Comparison of ENCODE assay signal across 22 cellular contexts in genomic region chr2:26114144-26114543, GRCh38. TPM values are rescaled to one million over a fixed set of nuclear protein-coding genes. Genes with fewer than 3 reads are reported as not detected.
DNase-seq lines count a peak whose midpoint lies in the region; ATAC-seq, FAIRE-seq and TF ChIP-seq lines count a peak whose summit lies in the region.
"Had no signal": no experiment of that assay in that cellular context is flagged by ENCODE, and none has a peak within 500 bp of the region (broad histone marks: within the 10 kb centered on the region; RNA-seq: fewer than 3 reads in every experiment).

No MANE protein-coding gene starts in this region.

- TSS peak; percentile 34 for BruUV-seq in HepG2 (replicated peaks; lab: Mats Ljungman, UMichigan)

- H4K20me1 ChIP-seq in HepG2 (ENCODE audit: insufficient read depth, low read length) = no peaks in the 10 kb centered on the region; the same call in 1 of the 2 replicates
- H4K20me1 ChIP-seq in fibroblast of lung (ENCODE audit: control insufficient read depth, extremely low read depth, insufficient read depth, low read length) = no peaks in the 10 kb centered on the region

- H3K27ac Mint-ChIP-seq in T-cell = peak overlapping the region; percentile 28 to 48
- H3K27ac Mint-ChIP-seq: CD4-positive, alpha-beta T cell had no signal

- CTCF ChIA-PET in HepG2 (lab: Yijun Ruan, JAX; ENCODE audit: low intra/inter-chr PET ratio, low total read pairs) (no interaction called here), T-cell (lab: Charles Lee) (no interaction called here)

- H3K9ac ChIP-seq in HepG2 (ENCODE audit: insufficient read depth, low read depth, low read length) (no peak overlapping the region), fibroblast of lung (ENCODE audit: insufficient read depth, low read length) (no peak overlapping the region)
- H3K9ac ChIP-seq: BLaER1 had no signal

- in situ Hi-C loops in HepG2 (cut with HindIII; ENCODE audit: extremely low pct_ligation_motif_present, low pct_unique_long_range_greater_than_20kb) = no loop called here

- TF ChIP-seq EP300 in HepG2 (IDR thresholded peaks at IDR 0.05; ENCODE audit: low read depth in 2 of 2, low read length in 2 of 2) (no peak), HepG2 (CRISPR knock-in tag; IDR thresholded peaks at IDR 0.05; ENCODE audit: borderline replicate concordance) (no peak)

- H3K36me3 ChIP-seq in HepG2 (replicated peaks in 1 of 2; ENCODE audit: control insufficient read depth in 1 of 2, insufficient read depth in 2 of 2, low read length in 2 of 2) (peaks cover 19 to 54% of the 10 kb centered on the region in 2 experiments; a peak in 4 of 5 replicates), right lobe of liver (peaks cover 0 to 12% (median 4%) of the 10 kb centered on the region in 4 donors), fibroblast of lung (ENCODE audit: control insufficient read depth, insufficient read depth, low read length) (no peaks in the 10 kb centered on the region)

- no peak for TF ChIP-seq RAD21 in HepG2 (CRISPR knock-in tag; IDR thresholded peaks at IDR 0.05)

- H2AFZ ChIP-seq in HepG2 (ENCODE audit: low read length) (no peak overlapping the region), fibroblast of lung (ENCODE audit: low read length) (no peak overlapping the region)

- H3K36me3 Mint-ChIP-seq in T-cell = peaks cover 22% of the 10 kb centered on the region

- no peaks in the 10 kb centered on the region for H3K4me1 ChIP-seq in HepG2 (ENCODE audit: insufficient read depth, low read length)
- no peaks in the 10 kb centered on the region for H3K4me1 ChIP-seq in right lobe of liver
- H3K4me1 ChIP-seq in fibroblast of lung (ENCODE audit: control insufficient read depth, extremely low read depth, insufficient read depth, low read length) = no peaks in the 10 kb centered on the region
- H3K4me1 ChIP-seq: Caco-2, SJSA1 had no signal

- peaks cover 7% of the 10 kb centered on the region for H3K79me2 ChIP-seq in HepG2 (ENCODE audit: insufficient read depth, low read length)
- H3K79me2 ChIP-seq in fibroblast of lung (ENCODE audit: control insufficient read depth, insufficient read depth, low read length) = peaks cover 5% of the 10 kb centered on the region

- TF ChIP-seq CTCF in HepG2 (CRISPR knock-in tag; IDR thresholded peaks at IDR 0.05) = no peak
- TF ChIP-seq CTCF in right lobe of liver (IDR thresholded peaks at IDR 0.05) = no peak
- TF ChIP-seq CTCF in fibroblast of lung (conservative IDR thresholded peaks at IDR 0.05 in 1 of 2, IDR thresholded peaks at IDR 0.05 in 1 of 2; ENCODE audit: low read depth in 1 of 2, low read length in 2 of 2) = no peak

- H3K27me3 Mint-ChIP-seq in T-cell = no peaks in the 10 kb centered on the region
- H3K27me3 Mint-ChIP-seq: CD4-positive, alpha-beta T cell had no signal

- intact Hi-C loops in HepG2 (cut with micrococcal nuclease; ENCODE audit: unreplicated experiment) (no loop called here), right lobe of liver (cut with DNase I) (no loop called here)

- TF ChIP-seq POLR2A in HepG2 (IDR thresholded peaks at IDR 0.05; ENCODE audit: insufficient read depth in 1 of 2, low read depth in 2 of 2, low read length in 2 of 2) = no peak
- TF ChIP-seq POLR2A in right lobe of liver (IDR thresholded peaks at IDR 0.05) = no peak

- ATAC-seq in HepG2 (no peak), right lobe of liver (no peak), T-cell (replicated peaks in 1 of 4) (no peak), GM18870 (IDR thresholded peaks at IDR 0.05; ENCODE audit: unreplicated experiment) (no peak), GM18520 (IDR thresholded peaks at IDR 0.05; ENCODE audit: unreplicated experiment) (no peak)
- ATAC-seq: Right ventricle myocardium inferior had no signal

- H3K4me2 ChIP-seq in HepG2 (ENCODE audit: low read depth, low read length) (no peak overlapping the region), fibroblast of lung (ENCODE audit: extremely low read depth, insufficient read depth, low read length) (no peak overlapping the region)

- H3K9me3 Mint-ChIP-seq in T-cell = no peaks in the 10 kb centered on the region
- H3K9me3 Mint-ChIP-seq: CD4-positive, alpha-beta T cell had no signal

- no peaks in the 10 kb centered on the region for H3K27me3 ChIP-seq in HepG2 (ENCODE audit: control insufficient read depth in 1 of 2, insufficient read depth in 2 of 2, low read length in 2 of 2)
- H3K27me3 ChIP-seq in right lobe of liver = no peaks in the 10 kb centered on the region
- no peaks in the 10 kb centered on the region for H3K27me3 ChIP-seq in fibroblast of lung (ENCODE audit: control insufficient read depth, insufficient read depth, low read length)
- H3K27me3 ChIP-seq: BLaER1, SJSA1 had no signal

- no peak for FAIRE-seq in HepG2 (lab: Jason Lieb, UNC)

- POLR2A ChIA-PET in HepG2 (lab: Yijun Ruan, JAX) = no interaction called here
- POLR2A ChIA-PET in T-cell (lab: Charles Lee) = no interaction called here

- H3K27ac ChIP-seq in HepG2 (ENCODE audit: extremely low read length, insufficient read depth, low read length) = no peak overlapping the region
- no peak overlapping the region for H3K27ac ChIP-seq in right lobe of liver
- H3K27ac ChIP-seq in fibroblast of lung (ENCODE audit: insufficient read depth, low read length) = no peak overlapping the region
- H3K27ac ChIP-seq: BLaER1, SJSA1 had no signal

- no peak overlapping the region for H3K4me3 Mint-ChIP-seq in T-cell
- H3K4me3 Mint-ChIP-seq: CD4-positive, alpha-beta T cell had no signal

- DNase-seq in HepG2 (ENCODE audit: low spot score) (no peak), right lobe of liver (no peak), T-cell (no peak), fibroblast of lung (ENCODE audit: low read depth in 2 of 2) (peak; percentile 11 to 19), hepatic stellate cell (ENCODE audit: low spot score) (no peak)
- DNase-seq: Caco-2; CD4-positive, alpha-beta T cell; DMS153; KBM-7; NCI-H1092 treated with DMSO at 0.1 percent for 48 hours; NCI-H1436 treated with DMSO at 0.1 percent for 48 hours; NCI-H1930; NCI-H226; NCI-H510A treated with DMSO at 0.1 percent for 48 hours; NCI-H774; OCI-M1 had no signal

- H3K4me1 Mint-ChIP-seq in T-cell = peaks cover 19 to 30% (median 21%) of the 10 kb centered on the region in 3 donors

- no peaks in the 10 kb centered on the region for H3K9me3 ChIP-seq in HepG2 (ENCODE audit: low read length)
- no peaks in the 10 kb centered on the region for H3K9me3 ChIP-seq in right lobe of liver
- H3K9me3 ChIP-seq in fibroblast of lung (ENCODE audit: control insufficient read depth, insufficient read depth, low read depth, low read length) = no peaks in the 10 kb centered on the region
- H3K9me3 ChIP-seq: Caco-2, SJSA1 had no signal

- H3K4me3 ChIP-seq in HepG2 (replicated peaks in 1 of 3; ENCODE audit: insufficient read depth in 1 of 3, low read depth in 2 of 3, low read length in 3 of 3) (no peak overlapping the region), right lobe of liver (no peak overlapping the region), fibroblast of lung (replicated peaks in 1 of 4; ENCODE audit: control extremely low read depth in 1 of 4, insufficient read depth in 1 of 4, low read depth in 3 of 4, low read length in 4 of 4) (no peak overlapping the region)
- H3K4me3 ChIP-seq: BLaER1, SJSA1 had no signal

- over 99% methylated on average over 2 of the region's 2 CpGs for WGBS in HepG2 (ENCODE audit: low lambda C conversion rate)
- WGBS in right lobe of liver (ENCODE audit: insufficient coverage, low coverage, low lambda C conversion rate, missing lambda C conversion rate) = 77% methylated on average over 2 of the region's 2 CpGs

TF ChIP-seq in HepG2, 621 proteins besides CTCF, POLR2A, EP300 and RAD21 (continues in another document):
- TF ChIP-seq ZNF660 (CRISPR knock-in tag; IDR thresholded peaks at IDR 0.05; ENCODE audit: borderline replicate concordance, low read depth) (no peak), MIER3 (CRISPR knock-in tag; IDR thresholded peaks at IDR 0.05; ENCODE audit: borderline replicate concordance) (no peak), ZNF441 (CRISPR knock-in tag; IDR thresholded peaks at IDR 0.05; ENCODE audit: borderline replicate concordance) (no peak)

RNA-seq across cellular contexts. Expression of gene GAREM2, which starts 58.7 kb away (rescaled TPM):
- total RNA-seq in HepG2 (2016; rRNA removed; fragmentation: Illumina TruSeq; extraction: Trizol) (0.31 and 0.38 TPM in 2 replicates), right lobe of liver (under 1 TPM in 5 of 6 experiments, not detected in 1; 0.11 to 0.34 (median 0.20) TPM), T-cell (1 to 10 TPM; 2.9 to 9.1 (median 5.2) TPM), fibroblast of lung (0.66 and 0.77 TPM in 2 replicates)
- 0.10 and 0.18 TPM in 2 replicates for total RNA-seq in HepG2 (2016; cell fraction: cytosol; rRNA removed; fragmentation: Illumina TruSeq; extraction: Trizol; ENCODE audit: low read depth)
- 0.35 and 0.36 TPM in 2 replicates for total RNA-seq in HepG2 (2016; cell fraction: insoluble cytoplasmic fraction; rRNA removed; fragmentation: Illumina TruSeq; extraction: Trizol)
- 0.55 and 0.62 TPM in 2 replicates for total RNA-seq in HepG2 (2016; cell fraction: membrane; rRNA removed; fragmentation: Illumina TruSeq; extraction: Trizol)
- total RNA-seq in HepG2 (2016; cell fraction: nucleus; rRNA removed; fragmentation: Illumina TruSeq; extraction: Trizol) = 0.28 and 0.94 TPM in 2 replicates
- polyA plus RNA-seq in HepG2 (2011; rRNA removed) (0.29 and 0.37 TPM in 2 replicates), fibroblast of lung (1.6 TPM in 2 replicates)
- 0.25 and 0.29 TPM in 2 replicates for polyA plus RNA-seq in HepG2 (2011; cell fraction: cytosol; rRNA removed)
- polyA plus RNA-seq in HepG2 (2011; cell fraction: nucleus; rRNA removed) = 0.54 and 0.56 TPM in 2 replicates
- polyA plus RNA-seq in HepG2 (2012) = 0.31 and 0.47 TPM in 2 replicates
- 0.35 and 0.49 TPM in 2 replicates for polyA plus RNA-seq in HepG2 (2016; cell fraction: cytosol; fragmentation: Illumina TruSeq; extraction: Trizol; ENCODE audit: low read depth)
- 0.88 and 1.2 TPM in 2 replicates for polyA plus RNA-seq in HepG2 (2016; cell fraction: insoluble cytoplasmic fraction; fragmentation: Illumina TruSeq; extraction: Trizol; ENCODE audit: low read depth)
- polyA plus RNA-seq in HepG2 (2016; cell fraction: membrane; fragmentation: Illumina TruSeq; extraction: Trizol; ENCODE audit: low read depth) = 0.48 and 0.61 TPM in 2 replicates
- polyA plus RNA-seq in HepG2 (2016; cell fraction: nucleus; fragmentation: Illumina TruSeq; extraction: Trizol; ENCODE audit: insufficient read depth, low read depth) = 0.59 and 1.1 TPM in 2 replicates
- polyA minus RNA-seq in HepG2 (2011; rRNA and poly(A)+ RNA removed; ENCODE audit: low replicate concordance) = 1.0 TPM in 1 of 2 replicates, not detected in the other
- 0.35 and 1.1 TPM in 2 replicates for polyA minus RNA-seq in HepG2 (2011; cell fraction: cytosol; rRNA and poly(A)+ RNA removed)
- polyA minus RNA-seq in HepG2 (2011; cell fraction: nucleus; rRNA and poly(A)+ RNA removed) = 0.25 and 0.26 TPM in 2 replicates
- 2.9 and 3.3 TPM in 2 replicates for polyA plus RNA-seq in fibroblast of lung (2012)
- polyA minus RNA-seq in fibroblast of lung (ENCODE audit: low replicate concordance) = 7.0 TPM in 2 replicates
- total RNA-seq: H4 had no signal

Comparison
In these comparisons a context has a peak if more than half of its experiments do, and no peak if none do; other contexts are left out.
1. DNase-seq: peak in fibroblast of lung (2 of 2); none in HepG2 (single experiment), right lobe of liver (0 of 3), T-cell (0 of 34) and hepatic stellate cell (single experiment).